11 cellular contexts compared by ENCODE assay signal in genomic region chr4:33696066-33696465, GRCh38.
"Had no signal": no experiment of that assay in that cellular context is flagged by ENCODE, and none has a peak within 500 bp of the region (broad histone marks: within the 10 kb centered on the region; RNA-seq: fewer than 3 reads in every experiment).

No MANE protein-coding gene starts in this region.

- H3K27me3 ChIP-seq: heart right ventricle, thyroid gland had no signal

- H3K36me3 ChIP-seq: heart right ventricle, thyroid gland had no signal

- H3K9me3 ChIP-seq: thyroid gland had no signal

- H3K4me3 ChIP-seq: heart right ventricle, thyroid gland had no signal

- FAIRE-seq: urothelium cell line had no signal

- H3K27ac ChIP-seq: heart right ventricle, thyroid gland had no signal

- H3K4me1 ChIP-seq: heart right ventricle, thyroid gland had no signal

- DNase-seq: activated CD4-positive, alpha-beta T cell treated with anti-CD3 and anti-CD28 coated beads for 1 hour; activated CD4-positive, alpha-beta T cell treated with anti-CD3 and anti-CD28 coated beads, Interleukin-2, amount 50 U/mL, for 48 hours; activated effector memory CD4-positive, alpha-beta T cell treated with anti-CD3 and anti-CD28 coated beads, Interleukin-2, amount 50 U/mL, for 16 hours; activated T-cell treated with anti-CD3 and anti-CD28 coated beads, Interleukin-2, amount 50 U/mL, for 4 hours; heart right ventricle; islet precursor cell; nucleus accumbens; right cardiac atrium; T-helper 2 cell; thyroid gland had no signal
